1 cellular context compared by ENCODE assay signal in the genomic region with DNA sequence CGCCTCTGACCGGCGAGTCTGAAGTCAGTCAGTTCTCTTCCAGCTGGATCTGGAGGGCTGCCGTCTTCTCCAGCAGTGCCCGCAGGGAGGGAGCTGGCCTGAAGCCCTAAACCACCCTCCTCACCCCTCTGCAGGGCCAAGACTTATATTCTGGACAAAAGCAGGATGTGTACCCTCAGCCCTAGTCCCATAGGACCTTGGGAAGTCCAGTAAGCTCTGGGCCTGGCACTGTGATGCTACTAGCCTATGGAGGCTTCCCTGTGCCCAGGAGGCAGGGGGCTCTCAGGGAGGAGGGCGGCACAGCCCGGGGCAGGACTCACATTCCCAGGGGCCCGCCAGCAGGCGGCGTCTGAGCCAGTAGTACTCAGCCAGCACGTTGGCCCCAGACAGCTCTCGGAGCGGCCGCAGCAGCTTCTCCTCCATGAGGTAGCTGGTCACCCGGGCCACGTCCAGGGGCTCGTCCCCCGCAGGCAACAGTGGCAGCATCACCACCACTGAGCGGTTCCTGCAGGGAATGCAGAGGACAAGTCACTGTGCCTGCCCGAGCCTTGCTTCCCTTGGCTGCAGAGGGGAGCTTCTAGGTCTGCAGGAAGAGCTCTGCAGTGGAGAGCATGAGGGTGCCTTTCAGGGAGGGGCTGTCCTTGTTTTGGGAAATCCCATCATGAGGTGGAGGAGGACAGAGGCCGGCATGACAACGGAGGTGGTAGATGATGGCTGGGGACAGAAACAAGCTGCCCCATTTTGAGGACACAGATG.
TF ChIP-seq lines count a peak whose summit lies in the region.

No MANE protein-coding gene starts in this region.

TF ChIP-seq in HepG2, 621 proteins besides CTCF, POLR2A, EP300 and RAD21 (continued from another document and continues in another):
- TF ChIP-seq ZNF230 (CRISPR knock-in tag; IDR thresholded peaks at IDR 0.05), result no peak
- TF ChIP-seq MYC (CRISPR knock-in tag; IDR thresholded peaks at IDR 0.05; ENCODE audit: borderline replicate concordance), result peak; percentile 72; the same call in 1 of the 2 replicates
- peak; percentile 82; the same call in 1 of the 2 replicates for TF ChIP-seq DNMT1 (CRISPR knock-in tag; IDR thresholded peaks at IDR 0.05)
- TF ChIP-seq ZFP37 (CRISPR knock-in tag; IDR thresholded peaks at IDR 0.05; ENCODE audit: borderline replicate concordance), result no peak
- TF ChIP-seq MAFG (CRISPR knock-in tag; IDR thresholded peaks at IDR 0.05), result no peak
- TF ChIP-seq, protein P1, sequence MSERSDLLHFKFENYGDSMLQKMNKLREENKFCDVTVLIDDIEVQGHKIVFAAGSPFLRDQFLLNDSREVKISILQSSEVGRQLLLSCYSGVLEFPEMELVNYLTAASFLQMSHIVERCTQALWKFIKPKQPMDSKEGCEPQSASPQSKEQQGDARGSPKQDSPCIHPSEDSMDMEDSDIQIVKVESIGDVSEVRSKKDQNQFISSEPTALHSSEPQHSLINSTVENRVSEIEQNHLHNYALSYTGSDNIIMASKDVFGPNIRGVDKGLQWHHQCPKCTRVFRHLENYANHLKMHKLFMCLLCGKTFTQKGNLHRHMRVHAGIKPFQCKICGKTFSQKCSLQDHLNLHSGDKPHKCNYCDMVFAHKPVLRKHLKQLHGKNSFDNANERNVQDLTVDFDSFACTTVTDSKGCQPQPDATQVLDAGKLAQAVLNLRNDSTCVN (CRISPR knock-in tag; IDR thresholded peaks at IDR 0.05; ENCODE audit: borderline replicate concordance), result no peak
- 0 out of 2 replicates have a peak, but pooled peaks have one; percentile 31 for TF ChIP-seq ZNF383 (CRISPR knock-in tag; IDR thresholded peaks at IDR 0.05; ENCODE audit: borderline replicate concordance)
- no peak for TF ChIP-seq ZNF24 (IDR thresholded peaks at IDR 0.05)
- no peak; the same call in 1 of the 2 replicates for TF ChIP-seq CAMTA2 (CRISPR knock-in tag; IDR thresholded peaks at IDR 0.05; ENCODE audit: borderline replicate concordance)
- TF ChIP-seq ZNF207 (IDR thresholded peaks at IDR 0.05; ENCODE audit: borderline replicate concordance), result no peak
- TF ChIP-seq PITX1 (CRISPR knock-in tag; IDR thresholded peaks at IDR 0.05), result 0 out of 2 replicates have a peak, but pooled peaks have one; percentile 67
- TF ChIP-seq, protein P2, sequence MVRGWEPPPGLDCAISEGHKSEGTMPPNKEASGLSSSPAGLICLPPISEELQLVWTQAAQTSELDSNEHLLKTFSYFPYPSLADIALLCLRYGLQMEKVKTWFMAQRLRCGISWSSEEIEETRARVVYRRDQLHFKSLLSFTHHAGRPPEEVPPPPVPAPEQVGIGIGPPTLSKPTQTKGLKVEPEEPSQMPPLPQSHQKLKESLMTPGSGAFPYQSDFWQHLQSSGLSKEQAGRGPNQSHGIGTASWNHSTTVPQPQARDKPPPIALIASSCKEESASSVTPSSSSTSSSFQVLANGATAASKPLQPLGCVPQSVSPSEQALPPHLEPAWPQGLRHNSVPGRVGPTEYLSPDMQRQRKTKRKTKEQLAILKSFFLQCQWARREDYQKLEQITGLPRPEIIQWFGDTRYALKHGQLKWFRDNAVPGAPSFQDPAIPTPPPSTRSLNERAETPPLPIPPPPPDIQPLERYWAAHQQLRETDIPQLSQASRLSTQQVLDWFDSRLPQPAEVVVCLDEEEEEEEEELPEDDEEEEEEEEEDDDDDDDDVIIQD (CRISPR knock-in tag; IDR thresholded peaks at IDR 0.05; ENCODE audit: low read depth), result peak; percentile 36; the same call in 1 of the 2 replicates
- TF ChIP-seq ZNF337 (CRISPR knock-in tag; IDR thresholded peaks at IDR 0.05; ENCODE audit: borderline replicate concordance, low read depth), result 0 out of 2 replicates have a peak, but pooled peaks have one; percentile 25
- TF ChIP-seq, protein P3, sequence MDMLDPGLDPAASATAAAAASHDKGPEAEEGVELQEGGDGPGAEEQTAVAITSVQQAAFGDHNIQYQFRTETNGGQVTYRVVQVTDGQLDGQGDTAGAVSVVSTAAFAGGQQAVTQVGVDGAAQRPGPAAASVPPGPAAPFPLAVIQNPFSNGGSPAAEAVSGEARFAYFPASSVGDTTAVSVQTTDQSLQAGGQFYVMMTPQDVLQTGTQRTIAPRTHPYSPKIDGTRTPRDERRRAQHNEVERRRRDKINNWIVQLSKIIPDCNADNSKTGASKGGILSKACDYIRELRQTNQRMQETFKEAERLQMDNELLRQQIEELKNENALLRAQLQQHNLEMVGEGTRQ (IDR thresholded peaks at IDR 0.05; ENCODE audit: low read depth, low read length), result no peak
- TF ChIP-seq, protein P3 (CRISPR knock-in tag; IDR thresholded peaks at IDR 0.05; ENCODE audit: borderline replicate concordance), result no peak
- TF ChIP-seq, protein P4, sequence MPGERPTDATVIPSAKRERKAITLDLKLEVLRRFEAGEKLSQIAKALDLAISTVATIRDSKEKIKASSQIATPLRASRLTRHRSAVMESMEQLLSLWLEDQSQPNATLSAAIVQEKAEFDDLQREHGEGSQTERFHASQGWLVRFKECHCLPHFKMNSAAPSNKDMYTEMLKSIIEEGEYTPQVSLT (CRISPR knock-in tag; IDR thresholded peaks at IDR 0.05; ENCODE audit: borderline replicate concordance, low read depth), result no peak
- TF ChIP-seq HNRNPK (IDR thresholded peaks at IDR 0.05; ENCODE audit: low read depth, low read length, poor library complexity, severe bottlenecking), result no peak
- TF ChIP-seq, protein P5, sequence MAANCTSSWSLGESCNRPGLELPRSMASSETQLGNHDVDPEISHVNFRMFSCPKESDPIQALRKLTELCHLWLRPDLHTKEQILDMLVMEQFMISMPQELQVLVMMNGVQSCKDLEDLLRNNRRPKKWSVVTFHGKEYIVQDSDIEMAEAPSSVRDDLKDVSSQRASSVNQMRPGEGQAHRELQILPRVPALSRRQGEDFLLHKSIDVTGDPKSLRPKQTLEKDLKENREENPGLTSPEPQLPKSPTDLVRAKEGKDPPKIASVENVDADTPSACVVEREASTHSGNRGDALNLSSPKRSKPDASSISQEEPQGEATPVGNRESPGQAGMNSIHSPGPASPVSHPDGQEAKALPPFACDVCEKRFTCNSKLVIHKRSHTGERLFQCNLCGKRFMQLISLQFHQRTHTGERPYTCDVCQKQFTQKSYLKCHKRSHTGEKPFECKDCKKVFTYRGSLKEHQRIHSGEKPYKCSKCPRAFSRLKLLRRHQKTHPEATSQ (CRISPR knock-in tag; IDR thresholded peaks at IDR 0.05; ENCODE audit: borderline replicate concordance), result no peak
- no peak for TF ChIP-seq SMARCE1 (IDR thresholded peaks at IDR 0.05; ENCODE audit: borderline replicate concordance)
- TF ChIP-seq ZNF253 (CRISPR knock-in tag; IDR thresholded peaks at IDR 0.05; ENCODE audit: borderline replicate concordance), result no peak
- TF ChIP-seq ZNF724P (CRISPR knock-in tag; IDR thresholded peaks at IDR 0.05; ENCODE audit: borderline replicate concordance), result peak; percentile 85; the same call in 1 of the 2 replicates
- TF ChIP-seq, protein P6, sequence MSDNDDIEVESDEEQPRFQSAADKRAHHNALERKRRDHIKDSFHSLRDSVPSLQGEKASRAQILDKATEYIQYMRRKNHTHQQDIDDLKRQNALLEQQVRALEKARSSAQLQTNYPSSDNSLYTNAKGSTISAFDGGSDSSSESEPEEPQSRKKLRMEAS (IDR thresholded peaks at IDR 0.05), result peak; percentile 55; the same call in 1 of the 2 replicates
- peak; percentile 65; the same call in 1 of the 2 replicates for TF ChIP-seq KDM5B (CRISPR knock-in tag; IDR thresholded peaks at IDR 0.05; ENCODE audit: borderline replicate concordance)
- peak; percentile 51; the same call in 1 of the 2 replicates for TF ChIP-seq ZFX (CRISPR knock-in tag; IDR thresholded peaks at IDR 0.05; ENCODE audit: low read depth)
- peak; percentile 61; the same call in 1 of the 2 replicates for TF ChIP-seq ESRRA (CRISPR knock-in tag; IDR thresholded peaks at IDR 0.05; ENCODE audit: low read depth)
- TF ChIP-seq, protein P7, sequence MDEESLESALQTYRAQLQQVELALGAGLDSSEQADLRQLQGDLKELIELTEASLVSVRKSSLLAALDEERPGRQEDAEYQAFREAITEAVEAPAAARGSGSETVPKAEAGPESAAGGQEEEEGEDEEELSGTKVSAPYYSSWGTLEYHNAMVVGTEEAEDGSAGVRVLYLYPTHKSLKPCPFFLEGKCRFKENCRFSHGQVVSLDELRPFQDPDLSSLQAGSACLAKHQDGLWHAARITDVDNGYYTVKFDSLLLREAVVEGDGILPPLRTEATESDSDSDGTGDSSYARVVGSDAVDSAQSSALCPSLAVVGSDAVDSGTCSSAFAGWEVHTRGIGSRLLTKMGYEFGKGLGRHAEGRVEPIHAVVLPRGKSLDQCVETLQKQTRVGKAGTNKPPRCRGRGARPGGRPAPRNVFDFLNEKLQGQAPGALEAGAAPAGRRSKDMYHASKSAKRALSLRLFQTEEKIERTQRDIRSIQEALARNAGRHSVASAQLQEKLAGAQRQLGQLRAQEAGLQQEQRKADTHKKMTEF (CRISPR knock-in tag; IDR thresholded peaks at IDR 0.05), result 0 out of 2 replicates have a peak, but pooled peaks have one; percentile 38
- no peak for TF ChIP-seq ATF7 (IDR thresholded peaks at IDR 0.05)
- no peak for TF ChIP-seq ATF7 (CRISPR knock-in tag; IDR thresholded peaks at IDR 0.05)
- TF ChIP-seq RFX3 (CRISPR knock-in tag; IDR thresholded peaks at IDR 0.05), result no peak
- no peak for TF ChIP-seq NR2F6 (IDR thresholded peaks at IDR 0.05)
- no peak for TF ChIP-seq NR2F6 (CRISPR knock-in tag; IDR thresholded peaks at IDR 0.05)
- TF ChIP-seq PHF8 (CRISPR knock-in tag; IDR thresholded peaks at IDR 0.05), result peak; percentile 40; the same call in 1 of the 2 replicates
- no peak for TF ChIP-seq MTF2 (CRISPR knock-in tag; IDR thresholded peaks at IDR 0.05; ENCODE audit: borderline replicate concordance)
- TF ChIP-seq ZNF558 (CRISPR knock-in tag; IDR thresholded peaks at IDR 0.05; ENCODE audit: borderline replicate concordance), result no peak
- 0 out of 2 replicates have a peak, but pooled peaks have one; percentile 15 for TF ChIP-seq ZNF205 (CRISPR knock-in tag; IDR thresholded peaks at IDR 0.05)
- TF ChIP-seq ZNF335 (CRISPR knock-in tag; IDR thresholded peaks at IDR 0.05), result no peak
- TF ChIP-seq NFYB (CRISPR knock-in tag; IDR thresholded peaks at IDR 0.05), result no peak
- TF ChIP-seq, protein P8, sequence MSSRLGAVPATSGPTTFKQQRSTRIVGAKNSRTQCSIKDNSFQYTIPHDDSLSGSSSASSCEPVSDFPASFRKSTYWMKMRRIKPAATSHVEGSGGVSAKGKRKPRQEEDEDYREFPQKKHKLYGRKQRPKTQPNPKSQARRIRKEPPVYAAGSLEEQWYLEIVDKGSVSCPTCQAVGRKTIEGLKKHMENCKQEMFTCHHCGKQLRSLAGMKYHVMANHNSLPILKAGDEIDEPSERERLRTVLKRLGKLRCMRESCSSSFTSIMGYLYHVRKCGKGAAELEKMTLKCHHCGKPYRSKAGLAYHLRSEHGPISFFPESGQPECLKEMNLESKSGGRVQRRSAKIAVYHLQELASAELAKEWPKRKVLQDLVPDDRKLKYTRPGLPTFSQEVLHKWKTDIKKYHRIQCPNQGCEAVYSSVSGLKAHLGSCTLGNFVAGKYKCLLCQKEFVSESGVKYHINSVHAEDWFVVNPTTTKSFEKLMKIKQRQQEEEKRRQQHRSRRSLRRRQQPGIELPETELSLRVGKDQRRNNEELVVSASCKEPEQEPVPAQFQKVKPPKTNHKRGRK (CRISPR knock-in tag; IDR thresholded peaks at IDR 0.05), result 0 out of 2 replicates have a peak, but pooled peaks have one; percentile 32
- TF ChIP-seq HMG20B (CRISPR knock-in tag; conservative IDR thresholded peaks at IDR 0.05), result no peak
- no peak for TF ChIP-seq ZSCAN22 (CRISPR knock-in tag; IDR thresholded peaks at IDR 0.05)
- TF ChIP-seq, protein P9, sequence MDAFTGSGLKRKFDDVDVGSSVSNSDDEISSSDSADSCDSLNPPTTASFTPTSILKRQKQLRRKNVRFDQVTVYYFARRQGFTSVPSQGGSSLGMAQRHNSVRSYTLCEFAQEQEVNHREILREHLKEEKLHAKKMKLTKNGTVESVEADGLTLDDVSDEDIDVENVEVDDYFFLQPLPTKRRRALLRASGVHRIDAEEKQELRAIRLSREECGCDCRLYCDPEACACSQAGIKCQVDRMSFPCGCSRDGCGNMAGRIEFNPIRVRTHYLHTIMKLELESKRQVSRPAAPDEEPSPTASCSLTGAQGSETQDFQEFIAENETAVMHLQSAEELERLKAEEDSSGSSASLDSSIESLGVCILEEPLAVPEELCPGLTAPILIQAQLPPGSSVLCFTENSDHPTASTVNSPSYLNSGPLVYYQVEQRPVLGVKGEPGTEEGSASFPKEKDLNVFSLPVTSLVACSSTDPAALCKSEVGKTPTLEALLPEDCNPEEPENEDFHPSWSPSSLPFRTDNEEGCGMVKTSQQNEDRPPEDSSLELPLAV (CRISPR knock-in tag; conservative IDR thresholded peaks at IDR 0.05; ENCODE audit: low read depth), result no peak
- TF ChIP-seq, protein P10, sequence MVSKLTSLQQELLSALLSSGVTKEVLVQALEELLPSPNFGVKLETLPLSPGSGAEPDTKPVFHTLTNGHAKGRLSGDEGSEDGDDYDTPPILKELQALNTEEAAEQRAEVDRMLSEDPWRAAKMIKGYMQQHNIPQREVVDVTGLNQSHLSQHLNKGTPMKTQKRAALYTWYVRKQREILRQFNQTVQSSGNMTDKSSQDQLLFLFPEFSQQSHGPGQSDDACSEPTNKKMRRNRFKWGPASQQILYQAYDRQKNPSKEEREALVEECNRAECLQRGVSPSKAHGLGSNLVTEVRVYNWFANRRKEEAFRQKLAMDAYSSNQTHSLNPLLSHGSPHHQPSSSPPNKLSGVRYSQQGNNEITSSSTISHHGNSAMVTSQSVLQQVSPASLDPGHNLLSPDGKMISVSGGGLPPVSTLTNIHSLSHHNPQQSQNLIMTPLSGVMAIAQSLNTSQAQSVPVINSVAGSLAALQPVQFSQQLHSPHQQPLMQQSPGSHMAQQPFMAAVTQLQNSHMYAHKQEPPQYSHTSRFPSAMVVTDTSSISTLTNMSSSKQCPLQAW (CRISPR knock-in tag; IDR thresholded peaks at IDR 0.05), result peak; percentile 21; the same call in 1 of the 2 replicates
- no peak for TF ChIP-seq ATF1 (CRISPR knock-in tag; IDR thresholded peaks at IDR 0.05)
- TF ChIP-seq SMAD9 (CRISPR knock-in tag; IDR thresholded peaks at IDR 0.05), result no peak
